16 cellular contexts compared by ENCODE assay signal in genomic region chr3:195873971-195874370, GRCh38. TPM values are rescaled to one million over a fixed set of nuclear protein-coding genes. Genes with fewer than 3 reads are reported as not detected.
A peak's percentile ranks its signal among the peaks of the same experiment; 100 is the strongest.
DNase-seq lines count a peak whose midpoint lies in the region; ATAC-seq, FAIRE-seq and TF ChIP-seq lines count a peak whose summit lies in the region.
"Had no signal": no experiment of that assay in that cellular context is flagged by ENCODE, and none has a peak within 500 bp of the region (broad histone marks: within the 10 kb centered on the region; RNA-seq: fewer than 3 reads in every experiment).

No MANE protein-coding gene starts in this region.

- no peak overlapping the region for H3K23ac ChIP-seq in H9 (ENCODE audit: insufficient read length, low read depth, low read length)

- no TSS peak for BruUV-seq in HepG2 (replicated peaks; lab: Mats Ljungman, UMichigan)

- WGBS in H9 (ENCODE audit: extremely low coverage, insufficient read length, low lambda C conversion rate), result no CpG with 5 or more reads among the region's 26 CpGs
- 64% methylated on average over 22 of the region's 26 CpGs for WGBS in HepG2 (ENCODE audit: low lambda C conversion rate)

- no peak overlapping the region for H3T11ph ChIP-seq in H9 (ENCODE audit: low read length)

- no peaks in the 10 kb centered on the region for H3K79me1 ChIP-seq in H9 (ENCODE audit: insufficient read depth, low read depth, low read length, poor library complexity, severe bottlenecking)

- TF ChIP-seq POLR2A in HepG2 (IDR thresholded peaks at IDR 0.05; ENCODE audit: insufficient read depth in 1 of 2, low read depth in 2 of 2, low read length in 2 of 2), result no peak

- H4K91ac ChIP-seq in H9 (ENCODE audit: insufficient read length, low read depth, low read length), result no peak overlapping the region

- no peaks in the 10 kb centered on the region; a peak in 1 of 5 replicates for H3K36me3 ChIP-seq in HepG2 (replicated peaks in 1 of 2; ENCODE audit: control insufficient read depth in 1 of 2, insufficient read depth in 2 of 2, low read length in 2 of 2)
- no peaks in the 10 kb centered on the region for H3K36me3 ChIP-seq in WERI-Rb-1
- H3K36me3 ChIP-seq: neural progenitor cell had no signal

- H3K9me3 Mint-ChIP-seq in H9, result no peaks in the 10 kb centered on the region
- H3K9me3 Mint-ChIP-seq in effector memory CD8-positive, alpha-beta T cell, result no peaks in the 10 kb centered on the region
- H3K9me3 Mint-ChIP-seq: activated naive CD4-positive, alpha-beta T cell treated with anti-CD3 and anti-CD28 coated beads, Interleukin-2, amount 50 U/mL, for 24 hours; central memory CD8-positive, alpha-beta T cell; neural progenitor cell had no signal

- H3K4ac ChIP-seq in H9 (ENCODE audit: low read depth, low read length), result no peak overlapping the region

- H3K36me3 Mint-ChIP-seq in H9 (ENCODE audit: insufficient read depth in 1 of 3, low read depth in 3 of 3), result peaks cover 0 to 24% (median 21%) of the 10 kb centered on the region in 3 experiments; a peak in 6 of 7 replicates
- peaks cover 36% of the 10 kb centered on the region for H3K36me3 Mint-ChIP-seq in effector memory CD8-positive, alpha-beta T cell (ENCODE audit: insufficient read depth)
- H3K36me3 Mint-ChIP-seq: activated naive CD4-positive, alpha-beta T cell treated with anti-CD3 and anti-CD28 coated beads, Interleukin-2, amount 50 U/mL, for 24 hours had no signal

- DNase-seq in 8988T (peak; percentile 88), H9 (no peak), HepG2 (ENCODE audit: low spot score) (no peak), WERI-Rb-1 (no peak), NCI-H146 treated with DMSO at 0.1 percent for 48 hours (lab: John Stamatoyannopoulos, UW; ENCODE audit: unreplicated experiment) (no peak), DMS53 (lab: John Stamatoyannopoulos, UW) (no peak)
- no peak for DNase-seq in effector memory CD8-positive, alpha-beta T cell
- DNase-seq: MG63, NCI-H2107 had no signal

- CTCF ChIA-PET in HepG2 (lab: Yijun Ruan, JAX; ENCODE audit: low intra/inter-chr PET ratio, low total read pairs), result no interaction called here

- H3K4me2 ChIP-seq in H9 (ENCODE audit: insufficient read depth, insufficient read length, low read length) (no peak overlapping the region), HepG2 (ENCODE audit: low read depth, low read length) (no peak overlapping the region)
- H3K4me2 ChIP-seq: neural progenitor cell had no signal

- POLR2A ChIA-PET in HepG2 (lab: Yijun Ruan, JAX), result no interaction called here

- H3K4me1 ChIP-seq in H9 (ENCODE audit: insufficient read depth, low read length), result no peaks in the 10 kb centered on the region
- H3K4me1 ChIP-seq in HepG2 (ENCODE audit: insufficient read depth, low read length), result no peaks in the 10 kb centered on the region
- H3K4me1 ChIP-seq: neural progenitor cell had no signal

- no peak overlapping the region for H2BK20ac ChIP-seq in H9 (ENCODE audit: low read depth, low read length, poor library complexity, severe bottlenecking)

- no peak overlapping the region for H3K56ac ChIP-seq in H9 (ENCODE audit: insufficient read length, low read depth, low read length)

- H2BK12ac ChIP-seq in H9 (ENCODE audit: insufficient read length, low read depth, low read length), result no peak overlapping the region

- H3K9me3 ChIP-seq in H9 (ENCODE audit: control insufficient read depth, low read depth, low read length) (no peaks in the 10 kb centered on the region), HepG2 (ENCODE audit: low read length) (no peaks in the 10 kb centered on the region), WERI-Rb-1 (ENCODE audit: severe bottlenecking) (no peaks in the 10 kb centered on the region)
- H3K9me3 ChIP-seq: MG63 had no signal

- H3K4me3 ChIP-seq in HepG2 (replicated peaks in 1 of 3; ENCODE audit: insufficient read depth in 1 of 3, low read depth in 2 of 3, low read length in 3 of 3) (no peak overlapping the region), WERI-Rb-1 (ENCODE audit: low read depth, low read length) (no peak overlapping the region)
- H3K4me3 ChIP-seq: MG63, neural progenitor cell, skin epidermis had no signal

- ATAC-seq in HepG2, result peak; percentile 63
- ATAC-seq in effector memory CD8-positive, alpha-beta T cell (replicated peaks), result no peak
- ATAC-seq: left lobe of liver had no signal

- H3K4me3 Mint-ChIP-seq in H9, result no peak overlapping the region
- no peak overlapping the region for H3K4me3 Mint-ChIP-seq in effector memory CD8-positive, alpha-beta T cell
- H3K4me3 Mint-ChIP-seq: activated naive CD4-positive, alpha-beta T cell treated with anti-CD3 and anti-CD28 coated beads, Interleukin-2, amount 50 U/mL, for 24 hours; central memory CD8-positive, alpha-beta T cell; neural progenitor cell had no signal

- H3K14ac ChIP-seq in H9 (ENCODE audit: insufficient read depth, low read length), result no peak overlapping the region

- H3K4me1 Mint-ChIP-seq in H9, result no peaks in the 10 kb centered on the region; a peak in 1 of 4 replicates
- peaks cover 4 to 11% of the 10 kb centered on the region in 2 donors for H3K4me1 Mint-ChIP-seq in effector memory CD8-positive, alpha-beta T cell (ENCODE audit: low read depth in 2 of 2)
- H3K4me1 Mint-ChIP-seq: activated naive CD4-positive, alpha-beta T cell treated with anti-CD3 and anti-CD28 coated beads, Interleukin-2, amount 50 U/mL, for 24 hours had no signal

- no peak overlapping the region for H2BK15ac ChIP-seq in H9 (ENCODE audit: low read depth, low read length)

- H3K27me3 Mint-ChIP-seq in H9 (ENCODE audit: low read depth), result no peaks in the 10 kb centered on the region
- no peaks in the 10 kb centered on the region for H3K27me3 Mint-ChIP-seq in effector memory CD8-positive, alpha-beta T cell
- H3K27me3 Mint-ChIP-seq: activated naive CD4-positive, alpha-beta T cell treated with anti-CD3 and anti-CD28 coated beads, Interleukin-2, amount 50 U/mL, for 24 hours; central memory CD8-positive, alpha-beta T cell had no signal

- H2BK5ac ChIP-seq in H9 (ENCODE audit: insufficient read length, low read length), result peak overlapping the region; percentile 55

- peaks cover 5% of the 10 kb centered on the region for H3K23me2 ChIP-seq in H9 (ENCODE audit: insufficient read length, low read depth, low read length, poor library complexity, severe bottlenecking)

- H3K79me2 ChIP-seq in H9 (ENCODE audit: insufficient read depth, low read length) (no peaks in the 10 kb centered on the region), HepG2 (ENCODE audit: insufficient read depth, low read length) (no peaks in the 10 kb centered on the region)

- no peak overlapping the region for H3K18ac ChIP-seq in H9 (ENCODE audit: insufficient read length, low read depth, low read length)

- no peak overlapping the region for H2BK120ac ChIP-seq in H9 (ENCODE audit: low read depth, low read length, poor library complexity, severe bottlenecking)

- TF ChIP-seq RAD21 in HepG2 (CRISPR knock-in tag; IDR thresholded peaks at IDR 0.05), result no peak

- H4K5ac ChIP-seq in H9 (ENCODE audit: insufficient read length, low read depth, low read length), result no peak overlapping the region

- H2AFZ ChIP-seq in H9 (ENCODE audit: low read length) (no peak overlapping the region), HepG2 (ENCODE audit: low read length) (no peak overlapping the region)
- H2AFZ ChIP-seq: neural progenitor cell had no signal

- H3K27me3 ChIP-seq in H9 (ENCODE audit: insufficient read depth, low read length) (no peaks in the 10 kb centered on the region), HepG2 (ENCODE audit: control insufficient read depth in 1 of 2, insufficient read depth in 2 of 2, low read length in 2 of 2) (no peaks in the 10 kb centered on the region), WERI-Rb-1 (ENCODE audit: insufficient read depth, low read depth, severe bottlenecking) (no peaks in the 10 kb centered on the region)
- H3K27me3 ChIP-seq: MG63, neural progenitor cell had no signal

- no peak for TF ChIP-seq EP300 in HepG2 (IDR thresholded peaks at IDR 0.05; ENCODE audit: low read depth in 2 of 2, low read length in 2 of 2)
- no peak for TF ChIP-seq EP300 in HepG2 (CRISPR knock-in tag; IDR thresholded peaks at IDR 0.05; ENCODE audit: borderline replicate concordance)

- H3K27ac ChIP-seq in H9 (ENCODE audit: insufficient read length, low read depth, low read length) (no peak overlapping the region), angular gyrus (ENCODE audit: low read depth, low read length) (peak overlapping the region; percentile 76), HepG2 (ENCODE audit: extremely low read length, insufficient read depth, low read length) (no peak overlapping the region), WERI-Rb-1 (no peak overlapping the region)
- H3K27ac ChIP-seq: epithelial cell of prostate, neural progenitor cell, skin epidermis had no signal

- TF ChIP-seq CTCF in H9 (conservative IDR thresholded peaks at IDR 0.05) (no peak), HepG2 (CRISPR knock-in tag; IDR thresholded peaks at IDR 0.05) (no peak), WERI-Rb-1 (IDR thresholded peaks at IDR 0.05; ENCODE audit: low read depth, low read length) (no peak)

- H3K9ac ChIP-seq in H9 (ENCODE audit: extremely low read depth, insufficient read length, low read length) (no peak overlapping the region), HepG2 (ENCODE audit: insufficient read depth, low read depth, low read length) (no peak overlapping the region)
- H3K9ac ChIP-seq: neural progenitor cell had no signal

- H4K20me1 ChIP-seq in H9 (ENCODE audit: control insufficient read depth, insufficient read depth, insufficient read length), result peaks cover 1% of the 10 kb centered on the region
- H4K20me1 ChIP-seq in HepG2 (ENCODE audit: insufficient read depth, low read length), result no peaks in the 10 kb centered on the region

- no peak overlapping the region for H4K8ac ChIP-seq in H9 (replicated peaks; ENCODE audit: insufficient read length, low read depth, low read length)

- peak overlapping the region in 1 of 3 experiments; percentile 79; a peak in 2 of 7 replicates for H3K27ac Mint-ChIP-seq in H9
- H3K27ac Mint-ChIP-seq in effector memory CD8-positive, alpha-beta T cell, result no peak overlapping the region
- H3K27ac Mint-ChIP-seq: activated naive CD4-positive, alpha-beta T cell treated with anti-CD3 and anti-CD28 coated beads, Interleukin-2, amount 50 U/mL, for 24 hours; neural progenitor cell had no signal

- no peak overlapping the region for H2AK5ac ChIP-seq in H9 (ENCODE audit: insufficient read length, low read length)

- in situ Hi-C loops in HepG2 (cut with HindIII; ENCODE audit: extremely low pct_ligation_motif_present, low pct_unique_long_range_greater_than_20kb), result no loop called here

- FAIRE-seq in HepG2 (lab: Jason Lieb, UNC), result no peak

- intact Hi-C loops in HepG2 (cut with micrococcal nuclease; ENCODE audit: unreplicated experiment), result no loop called here

RNA-seq across cellular contexts. Expression of gene TNK2, which starts 34.4 kb away (rescaled TPM):
- total RNA-seq in H9 (2021), result 34.5 and 35.3 TPM in 2 replicates
- 3.5 and 5.8 TPM in 2 replicates for total RNA-seq in HepG2 (2016; rRNA removed; fragmentation: Illumina TruSeq; extraction: Trizol)
- total RNA-seq in HepG2 (2016; cell fraction: cytosol; rRNA removed; fragmentation: Illumina TruSeq; extraction: Trizol; ENCODE audit: low read depth), result 1.8 and 2.6 TPM in 2 replicates
- 4.0 and 5.9 TPM in 2 replicates for total RNA-seq in HepG2 (2016; cell fraction: insoluble cytoplasmic fraction; rRNA removed; fragmentation: Illumina TruSeq; extraction: Trizol)
- total RNA-seq in HepG2 (2016; cell fraction: membrane; rRNA removed; fragmentation: Illumina TruSeq; extraction: Trizol), result 3.4 and 3.7 TPM in 2 replicates
- total RNA-seq in HepG2 (2016; cell fraction: nucleus; rRNA removed; fragmentation: Illumina TruSeq; extraction: Trizol), result 5.5 and 5.8 TPM in 2 replicates
- 4.6 and 7.5 TPM in 2 replicates for polyA plus RNA-seq in HepG2 (2011; rRNA removed)
- polyA plus RNA-seq in HepG2 (2011; cell fraction: cytosol; rRNA removed), result 2.7 and 3.4 TPM in 2 replicates
- 35.4 and 45.4 TPM in 2 replicates for polyA plus RNA-seq in HepG2 (2011; cell fraction: nucleus; rRNA removed)
- polyA plus RNA-seq in HepG2 (2012), result 6.7 and 12.2 TPM in 2 replicates
- polyA plus RNA-seq in HepG2 (2016; cell fraction: cytosol; fragmentation: Illumina TruSeq; extraction: Trizol; ENCODE audit: low read depth), result 0.76 and 1.1 TPM in 2 replicates
- 7.3 TPM in 2 replicates for polyA plus RNA-seq in HepG2 (2016; cell fraction: insoluble cytoplasmic fraction; fragmentation: Illumina TruSeq; extraction: Trizol; ENCODE audit: low read depth)
- polyA plus RNA-seq in HepG2 (2016; cell fraction: membrane; fragmentation: Illumina TruSeq; extraction: Trizol; ENCODE audit: low read depth), result 1.9 TPM in 2 replicates
- 24.9 and 28.1 TPM in 2 replicates for polyA plus RNA-seq in HepG2 (2016; cell fraction: nucleus; fragmentation: Illumina TruSeq; extraction: Trizol; ENCODE audit: insufficient read depth, low read depth)
- 14.4 and 18.0 TPM in 2 replicates for polyA minus RNA-seq in HepG2 (2011; rRNA and poly(A)+ RNA removed; ENCODE audit: low replicate concordance)
- polyA minus RNA-seq in HepG2 (2011; cell fraction: cytosol; rRNA and poly(A)+ RNA removed), result 4.1 and 6.0 TPM in 2 replicates
- 4.2 and 5.2 TPM in 2 replicates for polyA minus RNA-seq in HepG2 (2011; cell fraction: nucleus; rRNA and poly(A)+ RNA removed)
